In genomic region chr1:59178339-59178744, GRCh38 we compare ENCODE assay signal across 16 cellular contexts.
DNase-seq lines count a peak whose midpoint lies in the region; ATAC-seq and TF ChIP-seq lines count a peak whose summit lies in the region.
"Had no signal": no experiment of that assay in that cellular context is flagged by ENCODE, and none has a peak within 500 bp of the region (broad histone marks: within the 10 kb centered on the region; RNA-seq: fewer than 3 reads in every experiment).

No MANE protein-coding gene starts in this region.

- intact Hi-C loops in Right ventricle myocardium inferior (cut with DNase I) = no loop called here
- intact Hi-C loops in cardiac septum (cut with DNase I) = no loop called here
- intact Hi-C loops in vagina (cut with DNase I) = no loop called here

- no peak overlapping the region for H3K4me2 ChIP-seq in osteoblast (ENCODE audit: insufficient read depth, low read length)
- H3K4me2 ChIP-seq: A549 had no signal

- no peak overlapping the region for H3K4me3 Mint-ChIP-seq in T-helper 17 cell
- H3K4me3 Mint-ChIP-seq: activated CD4-positive, alpha-beta memory T cell treated with anti-CD3 and anti-CD28 coated beads for 36 hours; T-helper 1 cell treated with Interleukin-12 subunit alpha and Interleukin-12 subunit beta and Interleukin-4 antibody, amounts not matched to agents 30 μg/mL and 1 μg/mL, for 36 hours had no signal

- H3K27me3 Mint-ChIP-seq in T-helper 17 cell = no peaks in the 10 kb centered on the region
- H3K27me3 Mint-ChIP-seq: activated CD4-positive, alpha-beta memory T cell treated with anti-CD3 and anti-CD28 coated beads for 36 hours had no signal

- ATAC-seq in Right ventricle myocardium inferior (peak; percentile 96), T-helper 17 cell (no peak)
- ATAC-seq: A549 had no signal

- H3K4me3 ChIP-seq in osteoblast (ENCODE audit: insufficient read depth, low read length) (no peak overlapping the region), vagina (no peak overlapping the region)
- H3K4me3 ChIP-seq: A549, HAP-1, transverse colon had no signal

- no peak for TF ChIP-seq POLR2A in vagina (IDR thresholded peaks at IDR 0.05)

- DNase-seq in Right ventricle myocardium inferior (ENCODE audit: missing footprints) = peak; percentile 77
- DNase-seq in cardiac septum (ENCODE audit: low spot score) = no peak
- DNase-seq in fibroblast of the conjunctiva (ENCODE audit: low read depth) = peak; percentile 79
- peak; percentile 73 for DNase-seq in osteoblast (ENCODE audit: insufficient read length, low spot score, missing footprints)
- peak in 1 of 2 donors; percentile 92 for DNase-seq in vagina (ENCODE audit: extremely low spot score in 2 of 2)
- no peak for DNase-seq in effector CD4-positive, alpha-beta T cell
- DNase-seq in T-helper 17 cell = no peak
- DNase-seq in NCI-H774 (lab: John Stamatoyannopoulos, UW) = no peak
- DNase-seq: activated CD4-positive, alpha-beta memory T cell treated with anti-CD3 and anti-CD28 coated beads for 36 hours; activated gamma-delta T cell treated with Interleukin-2 at 50 U/mL for 16 hours; DMS 273 treated with DMSO at 0.1 percent for 48 hours; NCI-H1930; transverse colon had no signal

- no peaks in the 10 kb centered on the region for H3K36me3 Mint-ChIP-seq in T-helper 17 cell (ENCODE audit: low read depth)
- H3K36me3 Mint-ChIP-seq: activated CD4-positive, alpha-beta memory T cell treated with anti-CD3 and anti-CD28 coated beads for 36 hours had no signal

- H3K4me1 ChIP-seq in osteoblast (ENCODE audit: insufficient read depth, low read length) (peaks cover 11% of the 10 kb centered on the region), vagina (peaks cover 16% of the 10 kb centered on the region)
- H3K4me1 ChIP-seq: HAP-1, transverse colon had no signal

- H4K20me1 ChIP-seq in osteoblast (ENCODE audit: insufficient read depth, low read length) = no peaks in the 10 kb centered on the region

- H3K4me1 Mint-ChIP-seq in T-helper 17 cell = no peaks in the 10 kb centered on the region

- peak overlapping the region; percentile 47 for H2AFZ ChIP-seq in osteoblast (ENCODE audit: low read length)

- H3K27me3 ChIP-seq in osteoblast (ENCODE audit: insufficient read depth, low read length) (no peaks in the 10 kb centered on the region), vagina (no peaks in the 10 kb centered on the region)
- H3K27me3 ChIP-seq: transverse colon had no signal

- no peaks in the 10 kb centered on the region for H3K79me2 ChIP-seq in osteoblast (ENCODE audit: insufficient read depth, low read length)

- no peak for TF ChIP-seq CTCF in osteoblast (IDR thresholded peaks at IDR 0.05; ENCODE audit: extremely low read depth, low read depth, low read length)
- no peak for TF ChIP-seq CTCF in vagina (IDR thresholded peaks at IDR 0.05)

- no peak overlapping the region for H3K27ac Mint-ChIP-seq in T-helper 17 cell
- H3K27ac Mint-ChIP-seq: activated CD4-positive, alpha-beta memory T cell treated with anti-CD3 and anti-CD28 coated beads for 36 hours; T-helper 1 cell treated with Interleukin-12 subunit alpha and Interleukin-12 subunit beta and Interleukin-4 antibody, amounts not matched to agents 30 μg/mL and 1 μg/mL, for 36 hours had no signal

- no peaks in the 10 kb centered on the region for H3K9me3 ChIP-seq in osteoblast (ENCODE audit: low read depth, low read length)
- H3K9me3 ChIP-seq in vagina = no peaks in the 10 kb centered on the region
- no peaks in the 10 kb centered on the region for H3K9me3 ChIP-seq in T-helper 17 cell (ENCODE audit: control insufficient read depth, low read length, poor library complexity, severe bottlenecking)
- H3K9me3 ChIP-seq: A549, HAP-1, transverse colon had no signal

- no peak overlapping the region for H3K27ac ChIP-seq in osteoblast (ENCODE audit: low read depth, low read length)
- peak overlapping the region; percentile 59 for H3K27ac ChIP-seq in vagina
- H3K27ac ChIP-seq: A549 had no signal

- H3K36me3 ChIP-seq in osteoblast (ENCODE audit: insufficient read depth, low read length) (no peaks in the 10 kb centered on the region), vagina (no peaks in the 10 kb centered on the region)
- H3K36me3 ChIP-seq: HAP-1, transverse colon had no signal

Comparison
In these comparisons a context has a peak if more than half of its experiments do, and no peak if none do; other contexts are left out.
1. DNase-seq: peak in Right ventricle myocardium inferior (single experiment), fibroblast of the conjunctiva (single experiment) and osteoblast (single experiment); none in cardiac septum (single experiment), effector CD4-positive, alpha-beta T cell (single experiment), T-helper 17 cell (0 of 3) and NCI-H774 (single experiment).